Comparison of ENCODE assay signal across 15 cellular contexts in the genomic region with DNA sequence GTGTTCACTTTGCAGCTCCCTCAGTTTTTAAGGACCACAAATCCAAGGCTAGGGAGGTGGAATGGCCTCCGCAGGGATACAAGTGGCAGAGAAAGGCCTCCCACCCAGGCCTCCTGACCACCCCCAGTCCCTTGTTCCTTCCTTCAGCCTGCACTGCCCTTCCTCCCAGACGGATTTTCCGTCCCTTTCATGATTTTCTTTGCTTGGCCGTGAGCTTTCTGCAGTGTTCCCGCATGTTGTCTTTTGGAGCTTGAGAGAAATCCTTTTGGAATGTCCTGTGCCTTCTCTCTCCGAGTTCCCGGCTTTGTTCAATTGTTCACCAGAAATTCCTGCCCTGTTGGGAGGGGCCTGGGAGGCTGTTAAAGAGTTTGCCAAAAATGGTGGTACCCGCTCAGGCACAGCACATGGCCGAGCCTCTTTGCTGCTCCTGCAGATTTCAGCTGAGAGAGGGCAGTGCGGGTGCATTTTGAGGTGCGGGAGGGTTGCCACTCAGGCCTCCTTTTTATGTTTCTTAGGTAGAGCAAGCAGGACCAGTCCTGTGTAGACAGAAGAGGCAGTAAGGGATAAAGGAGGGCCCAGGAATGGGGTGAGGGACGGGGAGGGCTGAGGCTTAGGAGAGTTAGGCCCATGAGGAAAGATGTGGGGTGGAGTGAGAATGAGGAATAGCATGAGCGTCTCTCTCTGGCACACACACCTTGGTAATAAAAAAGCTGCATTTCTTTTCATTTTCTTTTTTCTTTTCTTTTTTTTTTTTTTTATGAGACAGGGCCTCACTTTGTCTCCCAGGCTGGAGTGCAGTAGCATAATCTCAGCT. TPM values are rescaled to one million over a fixed set of nuclear protein-coding genes. Genes with fewer than 3 reads are reported as not detected.
DNase-seq lines count a peak whose midpoint lies in the region; ATAC-seq and TF ChIP-seq lines count a peak whose summit lies in the region.
"Had no signal": no experiment of that assay in that cellular context is flagged by ENCODE, and none has a peak within 500 bp of the region (broad histone marks: within the 10 kb centered on the region; RNA-seq: fewer than 3 reads in every experiment).

No MANE protein-coding gene starts in this region.

- H3K27me3 ChIP-seq in Caco-2 (replicated peaks; ENCODE audit: control insufficient read depth, insufficient read depth, low read length) (no peaks in the 10 kb centered on the region), gastroesophageal sphincter (no peaks in the 10 kb centered on the region), neural progenitor cell (no peaks in the 10 kb centered on the region)

- DNase-seq in Caco-2 (no peak), WTC11 (ENCODE audit: low spot score) (peak; percentile 59), neural progenitor cell (ENCODE audit: low spot score) (peak; percentile 94), DMS53 treated with DMSO at 0.1 percent for 48 hours (lab: John Stamatoyannopoulos, UW; ENCODE audit: unreplicated experiment) (no peak), T-helper 2 cell (no peak)
- DNase-seq: activated CD8-positive, alpha-beta memory T cell treated with anti-CD3 and anti-CD28 coated beads, Interleukin-2, amount 50 U/mL, for 48 hours; effector memory CD4-positive, alpha-beta T cell; hippocampal formation; mucosa of descending colon; NCI-H526; SHP77 had no signal

- 26 to 44% methylated on average over 5 to 9 of the region's 13 CpGs for WGBS in gastroesophageal sphincter (ENCODE audit: low coverage in 1 of 2), 2 donors

- H3K4me1 ChIP-seq in Caco-2 (peaks cover 28% of the 10 kb centered on the region), gastroesophageal sphincter (peaks cover 5 to 65% (median 18%) of the 10 kb centered on the region in 3 donors), neural progenitor cell (peaks cover 34% of the 10 kb centered on the region)

- no peak for TF ChIP-seq CTCF in Caco-2 (IDR thresholded peaks at IDR 0.05; ENCODE audit: insufficient read depth in 1 of 2, low read depth in 1 of 2, low read length in 1 of 2, severe bottlenecking in 1 of 2, unreplicated experiment in 1 of 2)
- TF ChIP-seq CTCF in WTC11 (IDR thresholded peaks at IDR 0.05), result no peak
- peak in 1 of 4 experiments; percentile 32 for TF ChIP-seq CTCF in gastroesophageal sphincter (IDR thresholded peaks at IDR 0.05)
- peak; percentile 3 for TF ChIP-seq CTCF in neural progenitor cell (IDR thresholded peaks at IDR 0.05)

- POLR2A ChIA-PET in Caco-2 (lab: Charles Lee), result interaction anchor here (0.6 kb wide), 1 partner anchor 17 kb away, joined by 3 read pairs; no protein-coding TSS in a partner anchor
- POLR2A ChIA-PET in WTC11 (lab: Charles Lee), result interaction anchor here (0.7 to 0.8 kb wide), 3 partner anchors 11 to 22 kb away, joined by 3 to 4 read pairs (median 3); no protein-coding TSS in a partner anchor

- H3K4me3 ChIP-seq in Caco-2 (ENCODE audit: low read depth, low read length) (no peak overlapping the region), gastroesophageal sphincter (no peak overlapping the region), neural progenitor cell (no peak overlapping the region)
- H3K4me3 ChIP-seq: mucosa of descending colon had no signal

- intact Hi-C loops in Caco-2 (cut with micrococcal nuclease; ENCODE audit: unreplicated experiment), result no loop called here

- no peaks in the 10 kb centered on the region for H3K79me2 ChIP-seq in neural progenitor cell (ENCODE audit: low read depth)

- peak overlapping the region; percentile 46 for H2AFZ ChIP-seq in neural progenitor cell (replicated peaks)

- H3K4me2 ChIP-seq in neural progenitor cell, result peak overlapping the region; percentile 55

- H3F3A ChIP-seq in neural progenitor cell (ENCODE audit: low read depth), result peaks cover 48% of the 10 kb centered on the region

- H3K27ac ChIP-seq in gastroesophageal sphincter (peak overlapping the region; percentile 90 to 98 (median 95)), neural progenitor cell (peak overlapping the region; percentile 89)

- H3K9me3 Mint-ChIP-seq in Caco-2 (ENCODE audit: unreplicated experiment), result no peaks in the 10 kb centered on the region
- no peaks in the 10 kb centered on the region for H3K9me3 Mint-ChIP-seq in WTC11
- no peaks in the 10 kb centered on the region for H3K9me3 Mint-ChIP-seq in neural progenitor cell

- CTCF ChIA-PET in Caco-2 (lab: Charles Lee) (no interaction called here), WTC11 (lab: Charles Lee) (interaction anchor here (0.6 to 1.7 kb wide), 5 partner anchors 13 to 62 kb away, joined by 3 to 4 read pairs (median 3); no protein-coding TSS in a partner anchor)

- TF ChIP-seq POLR2A in gastroesophageal sphincter (IDR thresholded peaks at IDR 0.05), result no peak

- no peak for TF ChIP-seq EP300 in gastroesophageal sphincter (IDR thresholded peaks at IDR 0.05)

- H3K4me3 Mint-ChIP-seq in Caco-2 (ENCODE audit: unreplicated experiment), result peak overlapping the region; percentile 13
- no peak overlapping the region for H3K4me3 Mint-ChIP-seq in WTC11
- H3K4me3 Mint-ChIP-seq in neural progenitor cell, result peak overlapping the region; percentile 17

- H3K9me3 ChIP-seq in Caco-2, result no peaks in the 10 kb centered on the region
- no peaks in the 10 kb centered on the region for H3K9me3 ChIP-seq in gastroesophageal sphincter
- H3K9me3 ChIP-seq in neural progenitor cell (ENCODE audit: low read depth), result no peaks in the 10 kb centered on the region
- H3K9me3 ChIP-seq: mucosa of descending colon had no signal

- H3K9ac ChIP-seq in neural progenitor cell, result no peak overlapping the region

- BruUV-seq in Caco-2 (replicated peaks; lab: Mats Ljungman, UMichigan), result no TSS peak

- H3K27me3 Mint-ChIP-seq in Caco-2 (ENCODE audit: insufficient read depth, unreplicated experiment) (no peaks in the 10 kb centered on the region), WTC11 (ENCODE audit: low read depth) (peaks cover 4% of the 10 kb centered on the region; the same call in 1 of the 2 replicates), neural progenitor cell (ENCODE audit: insufficient read depth, low read depth) (no peaks in the 10 kb centered on the region)

- no peaks in the 10 kb centered on the region for H4K20me1 ChIP-seq in neural progenitor cell (ENCODE audit: low read depth)

- H3K36me3 ChIP-seq in Caco-2 (ENCODE audit: control insufficient read depth, insufficient read depth, low read length) (no peaks in the 10 kb centered on the region), gastroesophageal sphincter (no peaks in the 10 kb centered on the region), neural progenitor cell (no peaks in the 10 kb centered on the region)

- no peaks in the 10 kb centered on the region for H3K36me3 Mint-ChIP-seq in Caco-2 (ENCODE audit: insufficient read depth, unreplicated experiment)
- no peaks in the 10 kb centered on the region for H3K36me3 Mint-ChIP-seq in WTC11
- H3K36me3 Mint-ChIP-seq in neural progenitor cell, result no peaks in the 10 kb centered on the region

- H3K4me1 Mint-ChIP-seq in Caco-2 (ENCODE audit: low read depth, unreplicated experiment), result peaks cover 25% of the 10 kb centered on the region
- H3K4me1 Mint-ChIP-seq in WTC11, result peaks cover 39% of the 10 kb centered on the region
- peaks cover 49% of the 10 kb centered on the region for H3K4me1 Mint-ChIP-seq in neural progenitor cell

- H3K27ac Mint-ChIP-seq in Caco-2 (ENCODE audit: unreplicated experiment), result peak overlapping the region; percentile 86
- H3K27ac Mint-ChIP-seq in WTC11, result peak overlapping the region; percentile 95
- peak overlapping the region; percentile 96 for H3K27ac Mint-ChIP-seq in neural progenitor cell

- ATAC-seq in WTC11 (peak; percentile 89), gastroesophageal sphincter (peak; percentile 42), HG03460 (IDR thresholded peaks at IDR 0.05; ENCODE audit: unreplicated experiment) (no peak), HG02870 (IDR thresholded peaks at IDR 0.05; ENCODE audit: unreplicated experiment) (no peak)
- ATAC-seq: mucosa of descending colon had no signal

TF ChIP-seq in WTC11, 78 proteins besides CTCF, POLR2A, EP300 and RAD21 (continues in another document):
- TF ChIP-seq CREB1 (CRISPR knock-in tag; IDR thresholded peaks at IDR 0.05) (peak; percentile 56; the same call in 1 of the 2 replicates), NFYB (CRISPR knock-in tag; conservative IDR thresholded peaks at IDR 0.05; ENCODE audit: low read depth) (no peak), JAZF1 (CRISPR knock-in tag; IDR thresholded peaks at IDR 0.05) (no peak), GTF2I (CRISPR knock-in tag; conservative IDR thresholded peaks at IDR 0.05) (peak; percentile 59; the same call in 1 of the 2 replicates)

RNA-seq across cellular contexts. Expression of a gene that starts 7.4 kb away (rescaled TPM):
- total RNA-seq in Caco-2 (2022) (234 and 237 TPM in 2 replicates), WTC11 (2021) (120 to 127 TPM (median 120 TPM) in 3 replicates), gastroesophageal sphincter (1,000 to 10,000 TPM in 1 of 4 donors, 100 to 1,000 TPM in 3; 311 to 1,021 (median 351) TPM), neural progenitor cell (ENCODE audit: low replicate concordance) (6.9 and 23.6 TPM in 2 replicates)

RNA-seq across cellular contexts. Expression of a gene that starts 32.4 kb away (rescaled TPM):
- total RNA-seq in Caco-2 (2022) (not detected in 2 replicates), WTC11 (2021) (4.4 to 6.7 TPM (median 5.0 TPM) in 3 replicates), gastroesophageal sphincter (not detected), neural progenitor cell (ENCODE audit: low replicate concordance) (not detected in 2 replicates)
- total RNA-seq: urinary bladder had no signal

RNA-seq across cellular contexts. Expression of a gene that starts 57.0 kb away (rescaled TPM):
- not detected in 2 replicates for total RNA-seq in Caco-2 (2022)
- 7.2 to 9.6 TPM (median 8.0 TPM) in 3 replicates for total RNA-seq in WTC11 (2021)
- not detected for total RNA-seq in gastroesophageal sphincter
- not detected in 2 replicates for total RNA-seq in neural progenitor cell (ENCODE audit: low replicate concordance)
- total RNA-seq: urinary bladder had no signal

Comparison
In these comparisons a context has a peak if more than half of its experiments do, and no peak if none do; other contexts are left out.
1. DNase-seq: peak in WTC11 (single experiment) and neural progenitor cell (single experiment); none in Caco-2 (0 of 2), DMS53 treated with DMSO at 0.1 percent for 48 hours (single experiment) and T-helper 2 cell (0 of 5).
2. ATAC-seq: peak in WTC11 (single experiment) and gastroesophageal sphincter (single experiment); none in HG03460 (single experiment) and HG02870 (single experiment).
3. Peak in every context shown above with its lines, with median percentiles within 50 percentile points of each other: H3K27ac Mint-ChIP-seq.